12 cellular contexts compared by ENCODE assay signal in genomic region chr6:54516331-54516730, GRCh38.
"Had no signal": no experiment of that assay in that cellular context is flagged by ENCODE, and none has a peak within 500 bp of the region (broad histone marks: within the 10 kb centered on the region; RNA-seq: fewer than 3 reads in every experiment).

No MANE protein-coding gene starts in this region.

- H3K36me3 Mint-ChIP-seq: activated naive CD8-positive, alpha-beta T cell; natural killer cell; stimulated activated effector memory CD8-positive, alpha-beta T cell treated with anti-CD3 and anti-CD28 coated beads, Interleukin-12 subunit alpha, Interleukin-12 subunit beta, amount 100 ng/mL, for 72 hours had no signal

- ATAC-seq: activated CD4-positive, CD25-positive, alpha-beta regulatory T cell treated with anti-CD3 and anti-CD28 coated beads, Interleukin-2, amount 50 U/mL, for 24 hours; body of pancreas; esophagus mucosa; left ventricle myocardium superior; natural killer cell; stimulated activated effector memory CD8-positive, alpha-beta T cell treated with anti-CD3 and anti-CD28 coated beads, Interleukin-12 subunit alpha, Interleukin-12 subunit beta, amount 100 ng/mL, for 72 hours had no signal

- H3K4me3 Mint-ChIP-seq: activated naive CD8-positive, alpha-beta T cell; natural killer cell; stimulated activated effector memory CD8-positive, alpha-beta T cell treated with anti-CD3 and anti-CD28 coated beads, Interleukin-12 subunit alpha, Interleukin-12 subunit beta, amount 100 ng/mL, for 72 hours had no signal

- H3K27ac Mint-ChIP-seq: activated naive CD8-positive, alpha-beta T cell; natural killer cell; stimulated activated effector memory CD8-positive, alpha-beta T cell treated with anti-CD3 and anti-CD28 coated beads, Interleukin-12 subunit alpha, Interleukin-12 subunit beta, amount 100 ng/mL, for 72 hours had no signal

- H3K4me1 Mint-ChIP-seq: natural killer cell; stimulated activated effector memory CD8-positive, alpha-beta T cell treated with anti-CD3 and anti-CD28 coated beads, Interleukin-12 subunit alpha, Interleukin-12 subunit beta, amount 100 ng/mL, for 72 hours had no signal

- DNase-seq: activated CD4-positive, alpha-beta T cell treated with anti-CD3 and anti-CD28 coated beads, Interleukin-2, amount 50 U/mL, for 1 hour; activated CD8-positive, alpha-beta memory T cell treated with anti-CD3 and anti-CD28 coated beads for 24 hours; activated gamma-delta T cell treated with Interleukin-2 at 50 U/mL for 16 hours; amniotic stem cell; body of pancreas; caudate nucleus; left ventricle myocardium superior; natural killer cell had no signal

- H3K27me3 Mint-ChIP-seq: activated naive CD8-positive, alpha-beta T cell had no signal
